In the genomic region with DNA sequence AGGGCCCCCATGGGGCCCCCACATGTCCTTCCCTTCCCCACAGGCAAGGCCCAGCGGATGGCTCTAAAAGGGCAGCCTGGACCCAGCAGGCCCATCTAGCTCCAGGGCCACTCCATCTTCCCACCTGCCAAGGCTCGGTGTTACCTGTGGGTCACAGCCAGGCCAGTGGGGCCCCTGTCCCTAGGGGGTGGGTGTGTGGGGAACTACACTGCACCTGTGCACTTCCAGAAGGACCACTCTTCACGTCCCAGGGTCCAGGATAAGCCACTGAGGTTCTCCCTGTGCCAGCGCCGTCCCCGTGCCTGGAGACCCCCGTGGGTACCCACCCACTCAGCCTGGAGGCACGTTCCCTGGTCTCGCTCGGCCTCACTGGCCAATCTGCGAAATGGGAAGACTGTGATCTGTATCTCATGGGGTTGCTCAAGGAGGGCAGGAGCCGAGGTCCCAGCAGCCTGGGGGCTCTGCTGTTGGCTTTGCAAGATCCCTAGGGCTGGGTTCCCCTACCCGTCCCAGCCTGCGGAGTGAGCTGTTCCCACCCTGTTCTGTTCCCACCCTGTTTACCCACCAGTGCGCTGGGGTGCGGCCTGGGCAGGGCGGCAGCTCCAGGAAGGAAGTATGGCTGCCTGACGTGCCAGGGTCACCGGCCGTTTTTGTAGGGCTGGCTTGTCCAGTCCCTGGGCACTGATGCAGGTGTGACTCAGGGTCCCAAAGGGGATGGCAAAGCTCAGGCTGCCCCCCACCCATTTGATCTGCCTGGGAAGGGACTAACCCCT, we compare ENCODE assay signal across 18 cellular contexts. TPM values are rescaled to one million over a fixed set of nuclear protein-coding genes. Genes with fewer than 3 reads are reported as not detected.
DNase-seq lines count a peak whose midpoint lies in the region; ATAC-seq and TF ChIP-seq lines count a peak whose summit lies in the region.
"Had no signal": no experiment of that assay in that cellular context is flagged by ENCODE, and none has a peak within 500 bp of the region (broad histone marks: within the 10 kb centered on the region; RNA-seq: fewer than 3 reads in every experiment).

No MANE protein-coding gene starts in this region.

- H3K36me3 Mint-ChIP-seq in memory B cell (peaks cover 10% of the 10 kb centered on the region), H9 (ENCODE audit: insufficient read depth in 1 of 3, low read depth in 3 of 3) (peaks cover 3 to 11% (median 6%) of the 10 kb centered on the region in 3 experiments; a peak in 6 of 7 replicates)
- no peaks in the 10 kb centered on the region for H3K36me3 Mint-ChIP-seq in activated T-cell treated with anti-CD3 and anti-CD28 coated beads, Interleukin-2, amount 50 U/mL, for 72 hours (ENCODE audit: insufficient read depth in 2 of 2)

- intact Hi-C loops in esophagus muscularis mucosa (cut with DNase I) = no loop called here

- no peak overlapping the region for H2AFZ ChIP-seq in H9 (ENCODE audit: low read length)

- H3T11ph ChIP-seq in H9 (ENCODE audit: low read length) = no peak overlapping the region

- H4K91ac ChIP-seq in H9 (ENCODE audit: insufficient read length, low read depth, low read length) = no peak overlapping the region

- no peak overlapping the region for H3K56ac ChIP-seq in H9 (ENCODE audit: insufficient read length, low read depth, low read length)

- H3K36me3 ChIP-seq in esophagus muscularis mucosa (peaks cover 10 to 29% (median 27%) of the 10 kb centered on the region in 4 donors), thymus (ENCODE audit: control insufficient read depth, insufficient read depth) (peaks cover 5% of the 10 kb centered on the region)

- no peak overlapping the region for H2BK20ac ChIP-seq in H9 (ENCODE audit: low read depth, low read length, poor library complexity, severe bottlenecking)

- H2BK120ac ChIP-seq in H9 (ENCODE audit: low read depth, low read length, poor library complexity, severe bottlenecking) = no peak overlapping the region

- no peak overlapping the region for H2BK15ac ChIP-seq in H9 (ENCODE audit: low read depth, low read length)

- TF ChIP-seq EP300 in esophagus muscularis mucosa (IDR thresholded peaks at IDR 0.05) = no peak

- no peak overlapping the region for H4K8ac ChIP-seq in H9 (replicated peaks; ENCODE audit: insufficient read length, low read depth, low read length)

- TF ChIP-seq CTCF in esophagus muscularis mucosa (IDR thresholded peaks at IDR 0.05) (no peak), H9 (conservative IDR thresholded peaks at IDR 0.05) (no peak)

- no peak overlapping the region for H3K4ac ChIP-seq in H9 (ENCODE audit: low read depth, low read length)

- peaks cover 7% of the 10 kb centered on the region for H3K23me2 ChIP-seq in H9 (ENCODE audit: insufficient read length, low read depth, low read length, poor library complexity, severe bottlenecking)

- no peak for ATAC-seq in memory B cell (ENCODE audit: low read depth)
- no peak for ATAC-seq in activated T-cell treated with anti-CD3 and anti-CD28 coated beads, Interleukin-2, amount 50 U/mL, for 72 hours (replicated peaks in 1 of 2)
- ATAC-seq: activated CD4-positive, CD25-positive, alpha-beta regulatory T cell treated with anti-CD3 and anti-CD28 coated beads, Interleukin-2, amount 50 U/mL, for 24 hours had no signal

- peaks cover 34 to 55% (median 52%) of the 10 kb centered on the region in 4 donors for H3K4me1 ChIP-seq in esophagus muscularis mucosa
- H3K4me1 ChIP-seq in thymus (ENCODE audit: control insufficient read depth, insufficient read depth, low read length) = peaks cover 4% of the 10 kb centered on the region
- no peaks in the 10 kb centered on the region for H3K4me1 ChIP-seq in H9 (ENCODE audit: insufficient read depth, low read length)

- peak; percentile 57 for DNase-seq in HT-29 (ENCODE audit: low spot score)
- DNase-seq in esophagus muscularis mucosa (ENCODE audit: extremely low spot score) = no peak
- no peak for DNase-seq in memory B cell (ENCODE audit: low spot score in 2 of 2)
- no peak for DNase-seq in activated T-cell treated with anti-CD3 and anti-CD28 coated beads, Interleukin-2, amount 50 U/mL, for 72 hours
- DNase-seq in NCI-H1694 treated with DMSO at 0.1 percent for 48 hours (lab: John Stamatoyannopoulos, UW) = no peak
- no peak for DNase-seq in H9
- DNase-seq in NCI-H2196 treated with DMSO at 0.1 percent for 48 hours (lab: John Stamatoyannopoulos, UW; ENCODE audit: unreplicated experiment) = no peak
- DNase-seq: activated gamma-delta T cell treated with Interleukin-2 at 50 U/mL for 16 hours; CD8-positive, alpha-beta memory T cell; midbrain; NCI-H1436 treated with DMSO at 0.1 percent for 48 hours; NCI-H510A treated with DMSO at 0.1 percent for 48 hours; occipital lobe; T-helper 2 cell had no signal

- no peaks in the 10 kb centered on the region for H3K9me3 ChIP-seq in esophagus muscularis mucosa
- H3K9me3 ChIP-seq in thymus (ENCODE audit: control insufficient read depth) = no peaks in the 10 kb centered on the region
- no peaks in the 10 kb centered on the region for H3K9me3 ChIP-seq in H9 (ENCODE audit: control insufficient read depth, low read depth, low read length)

- H2BK5ac ChIP-seq in H9 (ENCODE audit: insufficient read length, low read length) = no peak overlapping the region

- no peak overlapping the region for H2BK12ac ChIP-seq in H9 (ENCODE audit: insufficient read length, low read depth, low read length)

- no peak overlapping the region for H4K5ac ChIP-seq in H9 (ENCODE audit: insufficient read length, low read depth, low read length)

- peaks cover 35% of the 10 kb centered on the region for H3K4me1 Mint-ChIP-seq in memory B cell
- H3K4me1 Mint-ChIP-seq in activated T-cell treated with anti-CD3 and anti-CD28 coated beads, Interleukin-2, amount 50 U/mL, for 72 hours (ENCODE audit: low read depth) = peaks cover 10% of the 10 kb centered on the region
- H3K4me1 Mint-ChIP-seq in H9 = peaks cover 12 to 19% of the 10 kb centered on the region in 2 experiments

- H3K9ac ChIP-seq in H9 (ENCODE audit: extremely low read depth, insufficient read length, low read length) = no peak overlapping the region

- TF ChIP-seq POLR2A in esophagus muscularis mucosa (IDR thresholded peaks at IDR 0.05; ENCODE audit: low read depth) = no peak

- H3K79me1 ChIP-seq in H9 (ENCODE audit: insufficient read depth, low read depth, low read length, poor library complexity, severe bottlenecking) = no peaks in the 10 kb centered on the region

- H3K14ac ChIP-seq in H9 (ENCODE audit: insufficient read depth, low read length) = no peak overlapping the region

- H3K27me3 Mint-ChIP-seq in memory B cell (no peaks in the 10 kb centered on the region), H9 (ENCODE audit: low read depth) (peaks cover 7% of the 10 kb centered on the region)
- H3K27me3 Mint-ChIP-seq in activated T-cell treated with anti-CD3 and anti-CD28 coated beads, Interleukin-2, amount 50 U/mL, for 72 hours (ENCODE audit: low read depth) = no peaks in the 10 kb centered on the region
- H3K27me3 Mint-ChIP-seq: CD8-positive, alpha-beta memory T cell; type B pancreatic cell had no signal

- 89% methylated on average over 13 of the region's 20 CpGs for WGBS in esophagus muscularis mucosa
- WGBS in thymus = 95% methylated on average over 20 of the region's 20 CpGs
- WGBS in H9 (ENCODE audit: extremely low coverage, insufficient read length, low lambda C conversion rate) = no CpG with 5 or more reads among the region's 20 CpGs

- peaks cover 4% of the 10 kb centered on the region for H4K20me1 ChIP-seq in H9 (ENCODE audit: control insufficient read depth, insufficient read depth, insufficient read length)

- H3K4me3 ChIP-seq in esophagus muscularis mucosa = no peak overlapping the region
- H3K4me3 ChIP-seq in thymus (ENCODE audit: low read length) = no peak overlapping the region
- H3K4me3 ChIP-seq: skin epidermis had no signal

- H3K18ac ChIP-seq in H9 (ENCODE audit: insufficient read length, low read depth, low read length) = no peak overlapping the region

- H3K27me3 ChIP-seq in esophagus muscularis mucosa (no peaks in the 10 kb centered on the region), thymus (ENCODE audit: control insufficient read depth, insufficient read depth) (peaks cover 6% of the 10 kb centered on the region), H9 (ENCODE audit: insufficient read depth, low read length) (no peaks in the 10 kb centered on the region)

- no peaks in the 10 kb centered on the region for H3K79me2 ChIP-seq in H9 (ENCODE audit: insufficient read depth, low read length)

- H3K27ac Mint-ChIP-seq in memory B cell (peak overlapping the region; percentile 55), H9 (no peak overlapping the region)
- no peak overlapping the region for H3K27ac Mint-ChIP-seq in activated T-cell treated with anti-CD3 and anti-CD28 coated beads, Interleukin-2, amount 50 U/mL, for 72 hours

- no peak overlapping the region for H3K23ac ChIP-seq in H9 (ENCODE audit: insufficient read length, low read depth, low read length)

- peak overlapping the region; percentile 43 to 53 (median 44) for H3K27ac ChIP-seq in esophagus muscularis mucosa (replicated peaks in 1 of 4)
- peak overlapping the region; percentile 21 for H3K27ac ChIP-seq in thymus (ENCODE audit: low read depth)
- H3K27ac ChIP-seq in H9 (ENCODE audit: insufficient read length, low read depth, low read length) = no peak overlapping the region

- H3K4me3 Mint-ChIP-seq in memory B cell (no peak overlapping the region), H9 (no peak overlapping the region)
- H3K4me3 Mint-ChIP-seq in activated T-cell treated with anti-CD3 and anti-CD28 coated beads, Interleukin-2, amount 50 U/mL, for 72 hours = no peak overlapping the region

- H3K4me2 ChIP-seq in H9 (ENCODE audit: insufficient read depth, insufficient read length, low read length) = no peak overlapping the region

- H3K9me3 Mint-ChIP-seq in memory B cell = no peaks in the 10 kb centered on the region
- no peaks in the 10 kb centered on the region for H3K9me3 Mint-ChIP-seq in activated T-cell treated with anti-CD3 and anti-CD28 coated beads, Interleukin-2, amount 50 U/mL, for 72 hours
- peaks cover 0 to 2% of the 10 kb centered on the region in 2 experiments; a peak in 1 of 5 replicates for H3K9me3 Mint-ChIP-seq in H9
- H3K9me3 Mint-ChIP-seq: CD8-positive, alpha-beta memory T cell; type B pancreatic cell had no signal

- no peak overlapping the region for H2AK5ac ChIP-seq in H9 (ENCODE audit: insufficient read length, low read length)

RNA-seq across cellular contexts. Expression of a gene that starts 4.6 kb away (rescaled TPM):
- 73.4 and 79.9 TPM in 2 replicates for total RNA-seq in HT-29 (2014; rRNA removed; shearing (Covaris generic))
- total RNA-seq in esophagus muscularis mucosa (10 to 100 TPM; 11.8 to 25.5 (median 14.3) TPM), H9 (2021) (9.5 and 10.0 TPM in 2 replicates)
- 9.8 TPM for polyA plus RNA-seq in thymus
- total RNA-seq in activated T-cell treated with anti-CD3 and anti-CD28 coated beads, Interleukin-2, amount 50 U/mL, for 72 hours = 1 to 10 TPM; 3.1 to 5.2 TPM
